Comparison of ENCODE assay signal across 14 cellular contexts in genomic region chr7:45446195-45446944, GRCh38.
DNase-seq lines count a peak whose midpoint lies in the region; ATAC-seq and TF ChIP-seq lines count a peak whose summit lies in the region.
"Had no signal": no experiment of that assay in that cellular context is flagged by ENCODE, and none has a peak within 500 bp of the region (broad histone marks: within the 10 kb centered on the region; RNA-seq: fewer than 3 reads in every experiment).

No MANE protein-coding gene starts in this region.

- TF ChIP-seq CTCF in fibroblast of lung (conservative IDR thresholded peaks at IDR 0.05 in 1 of 2, IDR thresholded peaks at IDR 0.05 in 1 of 2; ENCODE audit: low read depth in 1 of 2, low read length in 2 of 2): no peak
- no peak for TF ChIP-seq CTCF in left ventricle myocardium inferior (IDR thresholded peaks at IDR 0.05; ENCODE audit: borderline replicate concordance)
- TF ChIP-seq CTCF in GM13977 (IDR thresholded peaks at IDR 0.05; ENCODE audit: extremely low read depth, insufficient read depth, missing control alignments): no peak

- H3K4me1 ChIP-seq in fibroblast of lung (ENCODE audit: control insufficient read depth, extremely low read depth, insufficient read depth, low read length): no peaks in the 10 kb centered on the region
- H3K4me1 ChIP-seq in left ventricle myocardium inferior: no peaks in the 10 kb centered on the region
- H3K4me1 ChIP-seq: spleen had no signal

- H3K27me3 ChIP-seq in fibroblast of lung (ENCODE audit: control insufficient read depth, insufficient read depth, low read length) (no peaks in the 10 kb centered on the region), left ventricle myocardium inferior (ENCODE audit: low read depth) (no peaks in the 10 kb centered on the region)
- H3K27me3 ChIP-seq: spleen had no signal

- no peak overlapping the region for H3K27ac ChIP-seq in fibroblast of lung (ENCODE audit: insufficient read depth, low read length)
- H3K27ac ChIP-seq in left ventricle myocardium inferior (replicated peaks): no peak overlapping the region
- H3K27ac ChIP-seq: spleen had no signal

- H3K4me3 ChIP-seq in fibroblast of lung (replicated peaks in 1 of 4; ENCODE audit: control extremely low read depth in 1 of 4, insufficient read depth in 1 of 4, low read depth in 3 of 4, low read length in 4 of 4): no peak overlapping the region
- H3K4me3 ChIP-seq in left ventricle myocardium inferior: no peak overlapping the region
- H3K4me3 ChIP-seq: spleen had no signal

- no peak overlapping the region for H2AFZ ChIP-seq in fibroblast of lung (ENCODE audit: low read length)

- H3K4me2 ChIP-seq in fibroblast of lung (ENCODE audit: extremely low read depth, insufficient read depth, low read length): no peak overlapping the region

- ATAC-seq in GM18861 (IDR thresholded peaks at IDR 0.05; ENCODE audit: unreplicated experiment): peak; percentile 96
- ATAC-seq in GM21717 (IDR thresholded peaks at IDR 0.05; ENCODE audit: unreplicated experiment): peak; percentile 81
- ATAC-seq in HG03558 (IDR thresholded peaks at IDR 0.05; ENCODE audit: extremely low read depth, unreplicated experiment): peak; percentile 82
- ATAC-seq: CD8-positive, alpha-beta T cell had no signal

- H3K9me3 ChIP-seq in fibroblast of lung (ENCODE audit: control insufficient read depth, insufficient read depth, low read depth, low read length) (no peaks in the 10 kb centered on the region), left ventricle myocardium inferior (replicated peaks) (no peaks in the 10 kb centered on the region)

- H3K36me3 ChIP-seq in fibroblast of lung (ENCODE audit: control insufficient read depth, insufficient read depth, low read length) (no peaks in the 10 kb centered on the region), left ventricle myocardium inferior (no peaks in the 10 kb centered on the region)
- H3K36me3 ChIP-seq: spleen had no signal

- no peaks in the 10 kb centered on the region for H4K20me1 ChIP-seq in fibroblast of lung (ENCODE audit: control insufficient read depth, extremely low read depth, insufficient read depth, low read length)

- H3K79me2 ChIP-seq in fibroblast of lung (ENCODE audit: control insufficient read depth, insufficient read depth, low read length): no peaks in the 10 kb centered on the region

- intact Hi-C loops in left ventricle myocardium inferior (cut with micrococcal nuclease): no loop called here

- no peak overlapping the region for H3K9ac ChIP-seq in fibroblast of lung (ENCODE audit: insufficient read depth, low read length)

- DNase-seq in fibroblast of lung (ENCODE audit: low read depth in 2 of 2) (peak; percentile 12 to 54), Ammon's horn (ENCODE audit: low spot score) (no peak), left ventricle myocardium inferior (no peak), retina (no peak), GM13977 (ENCODE audit: low spot score) (no peak)
- DNase-seq: activated CD4-positive, alpha-beta T cell treated with anti-CD3 and anti-CD28 coated beads, Interleukin-2, amount 10 ng/mL, durations not matched to agents 7 days and 5 days; CD8-positive, alpha-beta T cell; islet precursor cell; NCI-H1105; NCI-H526; spleen had no signal

- in situ Hi-C loops in GM13977 (cut with MboI; ENCODE audit: low pct_unique_long_range_greater_than_20kb, low sequenced_read_pairs, unreplicated experiment): no loop called here

Comparison
In these comparisons a context has a peak if more than half of its experiments do, and no peak if none do; other contexts are left out.
1. DNase-seq: peak in fibroblast of lung (2 of 2); none in Ammon's horn (single experiment), left ventricle myocardium inferior (single experiment), retina (single experiment) and GM13977 (single experiment).
2. Peak in every context shown above with its lines, with median percentiles within 50 percentile points of each other: ATAC-seq.